1 cellular context compared by ENCODE assay signal in the genomic region with DNA sequence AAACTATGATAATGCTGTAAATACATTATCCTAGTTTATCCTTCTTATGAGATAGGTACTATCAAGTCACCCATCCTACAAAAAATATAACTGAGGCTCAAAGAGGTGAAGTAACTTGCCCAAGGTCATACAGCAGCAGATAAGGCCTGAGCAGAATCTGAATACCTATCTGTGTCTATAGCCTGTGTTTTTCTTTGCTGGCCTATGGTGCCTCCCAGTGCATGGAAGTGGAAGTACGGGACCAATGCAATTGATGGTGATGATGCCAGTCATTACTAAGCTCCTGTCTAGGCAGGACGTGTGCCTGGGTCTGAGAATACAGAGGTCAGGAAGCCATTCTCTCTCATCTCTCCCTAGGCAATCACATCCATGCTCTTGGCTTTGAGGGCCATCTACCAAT.
TF ChIP-seq lines count a peak whose summit lies in the region.

No MANE protein-coding gene starts in this region.

TF ChIP-seq in endothelial cell of umbilical vein, 7 proteins besides CTCF, POLR2A, EP300 and RAD21 (continued from another document):
- TF ChIP-seq, protein P1, sequence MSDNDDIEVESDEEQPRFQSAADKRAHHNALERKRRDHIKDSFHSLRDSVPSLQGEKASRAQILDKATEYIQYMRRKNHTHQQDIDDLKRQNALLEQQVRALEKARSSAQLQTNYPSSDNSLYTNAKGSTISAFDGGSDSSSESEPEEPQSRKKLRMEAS (IDR thresholded peaks at IDR 0.05; ENCODE audit: insufficient read depth, insufficient read length), result no peak
- no peak for TF ChIP-seq MYC (IDR thresholded peaks at IDR 0.05; ENCODE audit: low read depth, low read length)
